16 cellular contexts compared by ENCODE assay signal in the genomic region with DNA sequence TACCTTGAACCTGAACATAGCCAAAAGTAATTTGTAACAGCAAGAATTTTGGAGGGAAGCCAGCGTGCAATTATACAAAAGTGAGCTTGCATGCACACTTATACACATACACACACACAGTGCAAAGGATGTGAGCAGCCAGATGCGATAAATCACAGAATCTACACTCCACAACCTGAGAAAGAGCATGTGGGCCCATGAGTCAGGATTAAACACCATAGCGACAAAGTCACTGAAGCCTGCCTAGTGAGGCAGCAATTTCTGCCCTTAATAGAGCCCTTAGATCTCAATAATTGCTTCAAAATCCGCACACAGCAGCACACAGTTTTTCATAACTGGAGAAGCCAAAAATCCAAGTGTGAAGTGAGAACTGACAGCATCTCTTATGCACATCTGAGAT. TPM values are rescaled to one million over a fixed set of nuclear protein-coding genes. Genes with fewer than 3 reads are reported as not detected.
A peak's percentile ranks its signal among the peaks of the same experiment; 100 is the strongest.
DNase-seq lines count a peak whose midpoint lies in the region; ATAC-seq, FAIRE-seq and TF ChIP-seq lines count a peak whose summit lies in the region.
"Had no signal": no experiment of that assay in that cellular context is flagged by ENCODE, and none has a peak within 500 bp of the region (broad histone marks: within the 10 kb centered on the region; RNA-seq: fewer than 3 reads in every experiment).

No MANE protein-coding gene starts in this region.

- CTCF ChIA-PET in K562 (lab: Yijun Ruan, JAX; ENCODE audit: low intra/inter-chr PET ratio) = no interaction called here

- BruUV-seq in K562 (replicated peaks; lab: Mats Ljungman, UMichigan) = no TSS peak

- H3K9me3 ChIP-seq in K562 (replicated peaks; ENCODE audit: control insufficient read depth, insufficient read depth, low read depth, low read length) = no peaks in the 10 kb centered on the region

- no peak for TF ChIP-seq EP300 in K562 (IDR thresholded peaks at IDR 0.05; ENCODE audit: low read length)

- H3K4me1 ChIP-seq in K562 (replicated peaks in 1 of 2; ENCODE audit: control insufficient read depth in 2 of 2, insufficient read depth in 2 of 2, low read length in 2 of 2) = no peaks in the 10 kb centered on the region; a peak in 1 of 5 replicates

- TF ChIP-seq POLR2A in K562 (conservative IDR thresholded peaks at IDR 0.05) = no peak

- FAIRE-seq in K562 (lab: Jason Lieb, UNC) = no peak
- FAIRE-seq: GM12878, GM18507 had no signal

- POLR2A ChIA-PET in K562 (lab: Yijun Ruan, JAX) = interaction anchor here (0.6 kb wide), 1 partner anchor 1094 kb away, joined by 4 read pairs; no protein-coding TSS in a partner anchor

- no peaks in the 10 kb centered on the region for H3K36me3 ChIP-seq in K562 (ENCODE audit: control insufficient read depth, insufficient read depth, low read length)

- no peaks in the 10 kb centered on the region for H4K20me1 ChIP-seq in K562 (replicated peaks; ENCODE audit: control insufficient read depth, insufficient read depth, low read length)

- no peak overlapping the region for H3K4me2 ChIP-seq in K562 (ENCODE audit: insufficient read depth, low read length)
- H3K4me2 ChIP-seq: GM23338 had no signal

- H3K4me3 ChIP-seq in K562 (no peak overlapping the region), retinal pigment epithelial cell (ENCODE audit: low read length) (no peak overlapping the region)
- H3K4me3 ChIP-seq: GM12878, GM23338 had no signal

- in situ Hi-C loops in K562 (cut with MboI) = no loop called here

- no peak overlapping the region for H3K9ac ChIP-seq in K562 (ENCODE audit: insufficient read depth in 1 of 2, low read depth in 2 of 2, low read length in 2 of 2)

- no peak overlapping the region for H3K27ac ChIP-seq in K562 (ENCODE audit: extremely low read depth, low read depth, low read length)
- H3K27ac ChIP-seq: 22Rv1 had no signal

- no peaks in the 10 kb centered on the region for H3K9me1 ChIP-seq in K562 (ENCODE audit: control insufficient read depth, insufficient read depth, low read length)

- intact Hi-C loops in K562 (cut with micrococcal nuclease) = no loop called here

- TF ChIP-seq CTCF in K562 (IDR thresholded peaks at IDR 0.05 in 2 of 3, conservative IDR thresholded peaks at IDR 0.05 in 1 of 3; ENCODE audit: insufficient read depth in 2 of 3, low read depth in 1 of 3, low read length in 3 of 3) = no peak
- no peak for TF ChIP-seq CTCF in retinal pigment epithelial cell (conservative IDR thresholded peaks at IDR 0.05; ENCODE audit: low read depth, low read length)

- no peak for TF ChIP-seq RAD21 in K562 (CRISPR knock-in tag; conservative IDR thresholded peaks at IDR 0.05 in 1 of 2, IDR thresholded peaks at IDR 0.05 in 1 of 2)

- WGBS in K562 (ENCODE audit: insufficient coverage, low coverage, missing lambda C conversion rate) = 48% methylated on average over 4 of the region's 4 CpGs

- no peaks in the 10 kb centered on the region for H3K79me2 ChIP-seq in K562 (ENCODE audit: control insufficient read depth, insufficient read depth, low read length)

- no peaks in the 10 kb centered on the region for H3K27me3 ChIP-seq in K562 (ENCODE audit: control insufficient read depth in 2 of 2, insufficient read depth in 2 of 2, low read length in 2 of 2)

- ATAC-seq in K562 (no peak), GM21390 (IDR thresholded peaks at IDR 0.05; ENCODE audit: unreplicated experiment) (no peak)
- ATAC-seq: CD8-positive, alpha-beta T cell; GM12878; GM23338 had no signal

- 0 out of 2 replicates have a peak overlapping the region, but pooled peaks have one; percentile 8 for H2AFZ ChIP-seq in K562 (ENCODE audit: low read depth, low read length)
- H2AFZ ChIP-seq: GM23338 had no signal

- DNase-seq in NCI-H82 (lab: John Stamatoyannopoulos, UW) (peak; percentile 36), NCI-H82 treated with DMSO at 0.1 percent for 48 hours (lab: John Stamatoyannopoulos, UW; ENCODE audit: unreplicated experiment) (no peak), K562 (ENCODE audit: extremely low read depth in 1 of 4, low spot score in 3 of 4) (no peak), kidney tubule cell (ENCODE audit: low spot score) (peak; percentile 30), retinal pigment epithelial cell (ENCODE audit: low read depth) (peak; percentile 52), hippocampal formation (lab: John Stamatoyannopoulos, UW) (no peak), T-helper 2 cell (no peak)
- DNase-seq: CD8-positive, alpha-beta T cell; COR-L47; H9 had no signal

TF ChIP-seq in K562, 482 proteins besides CTCF, POLR2A, EP300 and RAD21 (continues in another document):
- TF ChIP-seq L3MBTL2 (IDR thresholded peaks at IDR 0.05) = no peak
- TF ChIP-seq, protein P1, sequence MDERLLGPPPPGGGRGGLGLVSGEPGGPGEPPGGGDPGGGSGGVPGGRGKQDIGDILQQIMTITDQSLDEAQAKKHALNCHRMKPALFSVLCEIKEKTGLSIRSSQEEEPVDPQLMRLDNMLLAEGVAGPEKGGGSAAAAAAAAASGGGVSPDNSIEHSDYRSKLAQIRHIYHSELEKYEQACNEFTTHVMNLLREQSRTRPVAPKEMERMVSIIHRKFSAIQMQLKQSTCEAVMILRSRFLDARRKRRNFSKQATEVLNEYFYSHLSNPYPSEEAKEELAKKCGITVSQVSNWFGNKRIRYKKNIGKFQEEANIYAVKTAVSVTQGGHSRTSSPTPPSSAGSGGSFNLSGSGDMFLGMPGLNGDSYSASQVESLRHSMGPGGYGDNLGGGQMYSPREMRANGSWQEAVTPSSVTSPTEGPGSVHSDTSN (CRISPR knock-in tag; IDR thresholded peaks at IDR 0.05; ENCODE audit: low read depth) = no peak
- TF ChIP-seq, protein P1 (tag; conservative IDR thresholded peaks at IDR 0.05; ENCODE audit: low read depth) = 0 out of 2 replicates have a peak, but pooled peaks have one; percentile 9
- no peak for TF ChIP-seq ELF1 (tag; IDR thresholded peaks at IDR 0.05)
- TF ChIP-seq NFE2 (IDR thresholded peaks at IDR 0.05; ENCODE audit: low read depth) = 0 out of 2 replicates have a peak, but pooled peaks have one; percentile 11
- TF ChIP-seq NFIC (IDR thresholded peaks at IDR 0.05) = no peak

RNA-seq across cellular contexts. Expression of gene TEAD1, which starts 42.6 kb away (rescaled TPM):
- 28.3 and 59.6 TPM in 2 replicates for total RNA-seq in K562 (2011; cell fraction: chromatin; rRNA removed; ENCODE audit: low replicate concordance)
- 17.3 and 19.1 TPM in 2 replicates for total RNA-seq in K562 (2011; cell fraction: nucleolus; rRNA removed)
- 40.8 and 69.8 TPM in 2 replicates for total RNA-seq in K562 (2011; cell fraction: nucleoplasm; rRNA removed)
- 11.8 and 14.8 TPM in 2 replicates for total RNA-seq in K562 (2014; rRNA removed)
- 10.8 and 11.7 TPM in 2 replicates for total RNA-seq in K562 (2014; rRNA removed; fragmentation: Illumina TruSeq; extraction: Trizol)
- 14.2 and 14.8 TPM in 2 replicates for total RNA-seq in K562 (2015; rRNA removed; fragmentation: Illumina TruSeq; extraction: Trizol)
- 17.7 and 17.8 TPM in 2 replicates for total RNA-seq in K562 (2021)
- 7.4 and 9.2 TPM in 2 replicates for polyA plus RNA-seq in K562 (2011; rRNA removed)
- polyA plus RNA-seq in K562 (2011; cell fraction: cytosol; rRNA removed) = 5.2 and 5.6 TPM in 2 replicates
- 21.9 and 25.1 TPM in 2 replicates for polyA plus RNA-seq in K562 (2011; cell fraction: nucleus; rRNA removed)
- polyA plus RNA-seq in K562 (2012) = 8.6 and 9.5 TPM in 2 replicates
- 10.3 and 12.8 TPM in 2 replicates for polyA plus RNA-seq in K562 (2014; fragmentation: Illumina TruSeq; extraction: Trizol)
- 1 to 10 TPM; 1.7 to 2.1 TPM for polyA plus RNA-seq in K562 (2014; fragmentation: Nextera tagmentation; extraction: Ambion mirVana)
- polyA plus RNA-seq in K562 (2014; rRNA removed) = 6.9 and 7.3 TPM in 2 replicates
- 22.6 and 23.9 TPM in 2 replicates for polyA minus RNA-seq in K562 (2011; rRNA and poly(A)+ RNA removed)
- polyA minus RNA-seq in K562 (2011; cell fraction: cytosol; rRNA and poly(A)+ RNA removed) = 9.4 and 10.8 TPM in 2 replicates
- 21.5 and 27.1 TPM in 2 replicates for polyA minus RNA-seq in K562 (2011; cell fraction: nucleus; rRNA and poly(A)+ RNA removed)
- total RNA-seq: CD8-positive, alpha-beta T cell had no signal
- polyA plus RNA-seq: CD14-positive monocyte had no signal

Comparison
In these comparisons a context has a peak if more than half of its experiments do, and no peak if none do; other contexts are left out.
1. DNase-seq: peak in NCI-H82 (single experiment), kidney tubule cell (single experiment) and retinal pigment epithelial cell (single experiment); none in NCI-H82 treated with DMSO at 0.1 percent for 48 hours (single experiment), K562 (0 of 4), hippocampal formation (0 of 2) and T-helper 2 cell (0 of 5).